9 cellular contexts compared by ENCODE assay signal in genomic region chr16:50884066-50884860, GRCh38.
A peak's percentile ranks its signal among the peaks of the same experiment; 100 is the strongest.
DNase-seq lines count a peak whose midpoint lies in the region; ATAC-seq and TF ChIP-seq lines count a peak whose summit lies in the region.
"Had no signal": no experiment of that assay in that cellular context is flagged by ENCODE, and none has a peak within 500 bp of the region (broad histone marks: within the 10 kb centered on the region; RNA-seq: fewer than 3 reads in every experiment).

No MANE protein-coding gene starts in this region.

- H3K4me1 Mint-ChIP-seq in Calu3 (ENCODE audit: low read depth, unreplicated experiment) = peaks cover 9% of the 10 kb centered on the region
- no peaks in the 10 kb centered on the region for H3K4me1 Mint-ChIP-seq in activated naive CD4-positive, alpha-beta T cell treated with anti-CD3 and anti-CD28 coated beads, Interleukin-2, amount 10 ng/mL, durations not matched to agents 7 days and 5 days
- peaks cover 14% of the 10 kb centered on the region for H3K4me1 Mint-ChIP-seq in neural crest cell

- no peak overlapping the region for H3K27ac Mint-ChIP-seq in Calu3 (ENCODE audit: unreplicated experiment)
- no peak overlapping the region for H3K27ac Mint-ChIP-seq in activated naive CD4-positive, alpha-beta T cell treated with anti-CD3 and anti-CD28 coated beads, Interleukin-2, amount 10 ng/mL, durations not matched to agents 7 days and 5 days
- no peak overlapping the region for H3K27ac Mint-ChIP-seq in neural crest cell (ENCODE audit: unreplicated experiment)

- no TSS peak for BruUV-seq in Calu3 (replicated peaks; lab: Mats Ljungman, UMichigan)

- TF ChIP-seq CTCF in Calu3 (IDR thresholded peaks at IDR 0.05; ENCODE audit: unreplicated experiment) (peak; percentile 52), neural crest cell (conservative IDR thresholded peaks at IDR 0.05) (peak; percentile 43)

- H3K9me3 Mint-ChIP-seq in Calu3 (ENCODE audit: low read depth, unreplicated experiment) = no peaks in the 10 kb centered on the region
- no peaks in the 10 kb centered on the region for H3K9me3 Mint-ChIP-seq in activated naive CD4-positive, alpha-beta T cell treated with anti-CD3 and anti-CD28 coated beads, Interleukin-2, amount 10 ng/mL, durations not matched to agents 7 days and 5 days
- H3K9me3 Mint-ChIP-seq in neural crest cell = peaks cover 2% of the 10 kb centered on the region

- intact Hi-C loops in Calu3 (cut with micrococcal nuclease; ENCODE audit: unreplicated experiment) = no loop called here

- DNase-seq in Calu3 = peak; percentile 65
- peak; percentile 50 for DNase-seq in HPDE6-E6E7 (ENCODE audit: extremely low spot score)
- peak; percentile 44 for DNase-seq in activated naive CD4-positive, alpha-beta T cell treated with anti-CD3 and anti-CD28 coated beads, Interleukin-2, amount 10 ng/mL, durations not matched to agents 7 days and 5 days
- DNase-seq in neural crest cell (ENCODE audit: low read depth, low spot score) = peak; percentile 33
- DNase-seq: SHP77 had no signal

- ATAC-seq in GM19035 (IDR thresholded peaks at IDR 0.05; ENCODE audit: unreplicated experiment) = no peak
- no peak for ATAC-seq in GM18909 (IDR thresholded peaks at IDR 0.05; ENCODE audit: poor library complexity, unreplicated experiment)
- no peak for ATAC-seq in GM21723 (IDR thresholded peaks at IDR 0.05; ENCODE audit: unreplicated experiment)
- ATAC-seq in HG02973 (IDR thresholded peaks at IDR 0.05; ENCODE audit: unreplicated experiment) = no peak

- H3K4me3 Mint-ChIP-seq in Calu3 (ENCODE audit: low read depth, unreplicated experiment) (no peak overlapping the region), neural crest cell (no peak overlapping the region)
- no peak overlapping the region for H3K4me3 Mint-ChIP-seq in activated naive CD4-positive, alpha-beta T cell treated with anti-CD3 and anti-CD28 coated beads, Interleukin-2, amount 10 ng/mL, durations not matched to agents 7 days and 5 days

- CTCF ChIA-PET in Calu3 (lab: Charles Lee) = interaction anchor here (0.9 to 1.6 kb wide), 2 partner anchors 22 to 78 kb away, joined by 4 to 7 read pairs; no protein-coding TSS in a partner anchor
- CTCF ChIA-PET in activated naive CD4-positive, alpha-beta T cell treated with anti-CD3 and anti-CD28 coated beads, Interleukin-2, amount 10 ng/mL, durations not matched to agents 7 days and 5 days (lab: Charles Lee) = interaction anchor here (0.8 to 1.8 kb wide), 6 partner anchors 9 to 78 kb away, joined by 3 to 5 read pairs (median 4); no protein-coding TSS in a partner anchor

- no peaks in the 10 kb centered on the region for H3K36me3 Mint-ChIP-seq in Calu3 (ENCODE audit: insufficient read depth, unreplicated experiment)
- H3K36me3 Mint-ChIP-seq in activated naive CD4-positive, alpha-beta T cell treated with anti-CD3 and anti-CD28 coated beads, Interleukin-2, amount 10 ng/mL, durations not matched to agents 7 days and 5 days = no peaks in the 10 kb centered on the region
- no peaks in the 10 kb centered on the region for H3K36me3 Mint-ChIP-seq in neural crest cell (ENCODE audit: low read depth)

- H3K27me3 Mint-ChIP-seq in Calu3 (ENCODE audit: unreplicated experiment) (peaks cover 80% of the 10 kb centered on the region), neural crest cell (ENCODE audit: low read depth) (no peaks in the 10 kb centered on the region)
- peaks cover 5% of the 10 kb centered on the region for H3K27me3 Mint-ChIP-seq in activated naive CD4-positive, alpha-beta T cell treated with anti-CD3 and anti-CD28 coated beads, Interleukin-2, amount 10 ng/mL, durations not matched to agents 7 days and 5 days
